ENCODE assay signal across 18 cellular contexts in genomic region chr7:148702876-148703670, GRCh38. TPM values are rescaled to one million over a fixed set of nuclear protein-coding genes. Genes with fewer than 3 reads are reported as not detected.
DNase-seq lines count a peak whose midpoint lies in the region; ATAC-seq and TF ChIP-seq lines count a peak whose summit lies in the region.
"Had no signal": no experiment of that assay in that cellular context is flagged by ENCODE, and none has a peak within 500 bp of the region (broad histone marks: within the 10 kb centered on the region; RNA-seq: fewer than 3 reads in every experiment).

No MANE protein-coding gene starts in this region.

- BruUV-seq in MCF 10A (replicated peaks; lab: Mats Ljungman, UMichigan) = no TSS peak

- no peak for ATAC-seq in GM18907 (IDR thresholded peaks at IDR 0.05; ENCODE audit: unreplicated experiment)
- ATAC-seq: gastroesophageal sphincter had no signal

- in situ Hi-C loops in SK-MEL-5 (cut with HindIII; ENCODE audit: low pct_unique_long_range_greater_than_20kb, low sequenced_read_pairs) = loop anchor here (10.0 kb wide), 1 partner anchor 138 kb away; no protein-coding TSS in a partner anchor

- no peaks in the 10 kb centered on the region for H3K9me3 ChIP-seq in breast epithelium
- no peaks in the 10 kb centered on the region for H3K9me3 ChIP-seq in fibroblast of lung (ENCODE audit: control insufficient read depth, insufficient read depth, low read depth, low read length)
- H3K9me3 ChIP-seq in left ventricle myocardium inferior (replicated peaks) = no peaks in the 10 kb centered on the region
- H3K9me3 ChIP-seq: adrenal gland, gastroesophageal sphincter, thyroid gland had no signal

- POLR2A ChIA-PET in MCF 10A (lab: Yijun Ruan, JAX) = interaction anchor here (1.2 to 1.9 kb wide), 2 partner anchors 9 to 237 kb away, joined by 3 to 6 read pairs; no protein-coding TSS in a partner anchor

- peaks cover 10% of the 10 kb centered on the region for H4K20me1 ChIP-seq in fibroblast of lung (ENCODE audit: control insufficient read depth, extremely low read depth, insufficient read depth, low read length)

- peaks cover 52% of the 10 kb centered on the region for H3K4me1 Mint-ChIP-seq in MCF 10A (ENCODE audit: insufficient read depth, unreplicated experiment)

- H3K36me3 ChIP-seq in breast epithelium (no peaks in the 10 kb centered on the region), fibroblast of lung (ENCODE audit: control insufficient read depth, insufficient read depth, low read length) (no peaks in the 10 kb centered on the region), left ventricle myocardium inferior (no peaks in the 10 kb centered on the region)
- H3K36me3 ChIP-seq: adrenal gland, gastroesophageal sphincter, thyroid gland had no signal

- TF ChIP-seq CTCF in MCF 10A (IDR thresholded peaks at IDR 0.05; ENCODE audit: unreplicated experiment) (no peak), breast epithelium (IDR thresholded peaks at IDR 0.05) (no peak), fibroblast of lung (conservative IDR thresholded peaks at IDR 0.05 in 1 of 2, IDR thresholded peaks at IDR 0.05 in 1 of 2; ENCODE audit: low read depth in 1 of 2, low read length in 2 of 2) (no peak), left ventricle myocardium inferior (IDR thresholded peaks at IDR 0.05; ENCODE audit: borderline replicate concordance) (no peak)

- intact Hi-C loops in MCF 10A (cut with micrococcal nuclease) = no loop called here
- intact Hi-C loops in breast epithelium (cut with DNase I; ENCODE audit: low total_unique reads) = no loop called here
- intact Hi-C loops in left ventricle myocardium inferior (cut with micrococcal nuclease) = no loop called here

- no peaks in the 10 kb centered on the region for H3K9me3 Mint-ChIP-seq in MCF 10A (ENCODE audit: unreplicated experiment)

- CTCF ChIA-PET in MCF 10A (lab: Yijun Ruan, JAX) = interaction anchor here (0.6 to 1.6 kb wide), 9 partner anchors 9 to 419 kb away, joined by 3 to 6 read pairs (median 3); no protein-coding TSS in a partner anchor

- H3K36me3 Mint-ChIP-seq in MCF 10A (ENCODE audit: insufficient read depth, unreplicated experiment) = no peaks in the 10 kb centered on the region

- peak overlapping the region; percentile 29 for H3K27ac Mint-ChIP-seq in MCF 10A (ENCODE audit: low read depth, unreplicated experiment)

- no peak for TF ChIP-seq POLR2A in breast epithelium (IDR thresholded peaks at IDR 0.05)

- peak overlapping the region; percentile 51 for H3K4me2 ChIP-seq in fibroblast of lung (ENCODE audit: extremely low read depth, insufficient read depth, low read length)

- no peak overlapping the region for H2AFZ ChIP-seq in fibroblast of lung (ENCODE audit: low read length)

- H3K9ac ChIP-seq in fibroblast of lung (ENCODE audit: insufficient read depth, low read length) = no peak overlapping the region

- DNase-seq in MCF 10A (ENCODE audit: unreplicated experiment) = peak; percentile 25
- DNase-seq in breast epithelium (ENCODE audit: low spot score in 2 of 2) = no peak
- peak; percentile 57 for DNase-seq in SK-MEL-5 (ENCODE audit: low read depth, low spot score)
- peak; percentile 28 to 39 for DNase-seq in fibroblast of lung (ENCODE audit: low read depth in 2 of 2)
- DNase-seq in NCI-H2029 treated with DMSO at 0.1 percent for 48 hours (lab: John Stamatoyannopoulos, UW) = no peak
- DNase-seq in left ventricle myocardium inferior = no peak
- no peak for DNase-seq in NCI-H2227 (lab: John Stamatoyannopoulos, UW; ENCODE audit: unreplicated experiment)
- DNase-seq: adrenal gland; DMS53; KG1; NCI-H187; NCI-H774; SHP77 treated with DMSO at 0.1 percent for 48 hours; stimulated activated CD4-positive, alpha-beta T cell treated with anti-CD3 and anti-CD28 coated beads, Interleukin-15, amount 100 ng/mL, for 24 hours; thyroid gland had no signal

- H3K4me1 ChIP-seq in breast epithelium (peaks cover 0 to 6% of the 10 kb centered on the region in 2 donors), fibroblast of lung (ENCODE audit: control insufficient read depth, extremely low read depth, insufficient read depth, low read length) (peaks cover 13% of the 10 kb centered on the region), left ventricle myocardium inferior (peaks cover 97% of the 10 kb centered on the region)

- no peaks in the 10 kb centered on the region for H3K27me3 Mint-ChIP-seq in MCF 10A (ENCODE audit: insufficient read depth, unreplicated experiment)

- no peak overlapping the region for H3K4me3 Mint-ChIP-seq in MCF 10A (ENCODE audit: unreplicated experiment)

- H3K4me3 ChIP-seq in breast epithelium = no peak overlapping the region
- no peak overlapping the region for H3K4me3 ChIP-seq in fibroblast of lung (replicated peaks in 1 of 4; ENCODE audit: control extremely low read depth in 1 of 4, insufficient read depth in 1 of 4, low read depth in 3 of 4, low read length in 4 of 4)
- H3K4me3 ChIP-seq in left ventricle myocardium inferior = no peak overlapping the region
- H3K4me3 ChIP-seq: adrenal gland, gastroesophageal sphincter, thyroid gland had no signal

- peaks cover 91% of the 10 kb centered on the region for H3K79me2 ChIP-seq in fibroblast of lung (ENCODE audit: control insufficient read depth, insufficient read depth, low read length)

- H3K27me3 ChIP-seq in breast epithelium = no peaks in the 10 kb centered on the region
- no peaks in the 10 kb centered on the region for H3K27me3 ChIP-seq in fibroblast of lung (ENCODE audit: control insufficient read depth, insufficient read depth, low read length)
- no peaks in the 10 kb centered on the region for H3K27me3 ChIP-seq in left ventricle myocardium inferior (ENCODE audit: low read depth)
- H3K27me3 ChIP-seq: adrenal gland, gastroesophageal sphincter, thyroid gland had no signal

- H3K27ac ChIP-seq in breast epithelium = no peak overlapping the region
- H3K27ac ChIP-seq in fibroblast of lung (ENCODE audit: insufficient read depth, low read length) = no peak overlapping the region
- no peak overlapping the region for H3K27ac ChIP-seq in left ventricle myocardium inferior (replicated peaks)
- H3K27ac ChIP-seq: adrenal gland, thyroid gland, VCaP had no signal

RNA-seq across cellular contexts. Expression of gene CUL1, which starts 4.4 kb away (rescaled TPM):
- total RNA-seq in MCF 10A (2022) (41.2 and 49.2 TPM in 2 replicates), breast epithelium (10 to 100 TPM; 61.6 to 71.4 (median 65.4) TPM), fibroblast of lung (39.8 and 47.9 TPM in 2 replicates), left ventricle myocardium inferior (48.2 TPM)
- total RNA-seq in SK-MEL-5 (2014; rRNA removed; shearing (Covaris generic)) = 68.4 and 68.6 TPM in 2 replicates
- polyA plus RNA-seq in SK-MEL-5 (2015; cell fraction: cytosol; rRNA removed) = 75.6 and 79.9 TPM in 2 replicates
- 46.5 and 50.6 TPM in 2 replicates for polyA plus RNA-seq in SK-MEL-5 (2015; cell fraction: nucleus; rRNA removed)
- 52.3 and 55.5 TPM in 2 replicates for polyA plus RNA-seq in fibroblast of lung
- 37.9 and 41.8 TPM in 2 replicates for polyA plus RNA-seq in fibroblast of lung (2012)
- 15.5 and 21.2 TPM in 2 replicates for polyA minus RNA-seq in fibroblast of lung (ENCODE audit: low replicate concordance)

Comparison
In these comparisons a context has a peak if more than half of its experiments do, and no peak if none do; other contexts are left out.
1. DNase-seq: peak in MCF 10A (single experiment), SK-MEL-5 (single experiment) and fibroblast of lung (2 of 2); none in breast epithelium (0 of 2), NCI-H2029 treated with DMSO at 0.1 percent for 48 hours (single experiment), left ventricle myocardium inferior (single experiment) and NCI-H2227 (single experiment).